ENCODE assay signal across 8 cellular contexts in genomic region chr6:42783876-42784738, GRCh38. TPM values are rescaled to one million over a fixed set of nuclear protein-coding genes. Genes with fewer than 3 reads are reported as not detected.
A peak's percentile ranks its signal among the peaks of the same experiment; 100 is the strongest.
DNase-seq lines count a peak whose midpoint lies in the region; ATAC-seq lines count a peak whose summit lies in the region.

No MANE protein-coding gene starts in this region.

- H3K36me3 ChIP-seq in mucosa of stomach (ENCODE audit: control insufficient read depth, insufficient read depth, low read length): no peaks in the 10 kb centered on the region

- H3K4me3 ChIP-seq in mucosa of stomach (ENCODE audit: low read length): peak overlapping the region; percentile 49

- ATAC-seq in GM19351 (IDR thresholded peaks at IDR 0.05; ENCODE audit: unreplicated experiment): no peak
- ATAC-seq in GM19463 (IDR thresholded peaks at IDR 0.05; ENCODE audit: unreplicated experiment): no peak

- H3K9ac ChIP-seq in mucosa of stomach (ENCODE audit: low read length): peak overlapping the region; percentile 98

- no peaks in the 10 kb centered on the region for H3K9me3 ChIP-seq in mucosa of stomach (ENCODE audit: control insufficient read depth, low read length)

- peaks cover 5% of the 10 kb centered on the region for H3K4me1 ChIP-seq in mucosa of stomach (ENCODE audit: control insufficient read depth, insufficient read depth, low read length)

- no peaks in the 10 kb centered on the region for H3K27me3 ChIP-seq in mucosa of stomach (ENCODE audit: control insufficient read depth, insufficient read depth, low read length)

- peak; percentile 5 for DNase-seq in NCI-H2107 treated with DMSO at 0.1 percent for 48 hours (lab: John Stamatoyannopoulos, UW; ENCODE audit: unreplicated experiment)
- DNase-seq in NCI-H2107 (lab: John Stamatoyannopoulos, UW): no peak
- DNase-seq in NOMO-1 treated with dmso at 0.1 percent for 144 hours (lab: John Stamatoyannopoulos, UW; ENCODE audit: unreplicated experiment): peak; percentile 10
- peak; percentile 33 for DNase-seq in dermis blood vessel endothelial cell
- no peak for DNase-seq in NCI-H2227 treated with DMSO at 0.1 percent for 48 hours (lab: John Stamatoyannopoulos, UW)

RNA-seq across cellular contexts. Expression of gene BICRAL, which starts 2.3 kb away (rescaled TPM):
- 4.9 and 6.8 TPM in 2 replicates for total RNA-seq in dermis blood vessel endothelial cell

RNA-seq across cellular contexts. Expression of gene TBCC, which starts 38.2 kb away (rescaled TPM):
- 41.9 and 53.4 TPM in 2 replicates for total RNA-seq in dermis blood vessel endothelial cell

Comparison
In these comparisons a context has a peak if more than half of its experiments do, and no peak if none do; other contexts are left out.
1. DNase-seq: peak in NCI-H2107 treated with DMSO at 0.1 percent for 48 hours (single experiment), NOMO-1 treated with dmso at 0.1 percent for 144 hours (single experiment) and dermis blood vessel endothelial cell (single experiment); none in NCI-H2107 (single experiment) and NCI-H2227 treated with DMSO at 0.1 percent for 48 hours (single experiment).